ENCODE assay signal across 2 cellular contexts in the genomic region with DNA sequence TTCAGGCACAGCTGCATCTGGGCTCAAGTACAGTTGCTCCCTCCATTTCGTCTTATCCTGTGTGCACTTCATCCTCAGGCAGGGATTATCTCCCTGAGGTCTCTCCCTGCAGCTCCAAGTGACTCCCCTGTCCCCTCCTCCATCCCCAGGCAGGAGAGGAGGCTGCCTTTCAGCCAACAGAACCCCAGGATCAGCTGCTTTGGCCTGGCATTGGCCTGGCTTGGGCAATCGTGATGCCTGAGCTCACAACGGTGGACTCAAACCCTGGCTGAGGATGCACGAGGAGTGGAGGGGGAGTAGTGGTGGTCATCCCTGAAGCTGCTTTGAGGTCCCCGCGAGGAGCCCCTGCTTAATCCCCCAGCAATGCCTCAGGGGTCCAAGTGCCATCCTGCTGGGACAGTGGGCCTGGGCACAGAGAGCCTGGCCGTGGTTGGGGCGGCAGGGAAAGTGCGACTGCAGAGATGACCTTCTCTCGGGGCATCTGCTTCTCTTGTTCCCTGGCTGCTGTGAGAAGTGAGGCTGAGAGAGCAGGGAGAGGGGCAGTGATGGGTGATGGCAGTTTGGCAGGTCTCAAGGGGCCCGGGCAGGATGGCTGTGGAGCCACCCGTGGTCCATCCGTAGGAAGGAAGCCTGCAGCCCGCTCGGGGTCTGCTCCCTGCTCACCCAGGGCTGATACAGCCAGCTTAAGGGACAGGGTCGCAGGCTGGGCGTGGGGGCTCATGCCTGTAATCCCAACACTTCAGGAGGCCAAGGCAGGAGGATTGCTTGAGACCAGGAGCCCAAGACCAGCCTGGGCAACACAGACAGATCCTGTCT.
A peak's percentile ranks its signal among the peaks of the same experiment; 100 is the strongest.
TF ChIP-seq lines count a peak whose summit lies in the region.

No MANE protein-coding gene starts in this region.

TF ChIP-seq in HEK293, 187 proteins besides CTCF, POLR2A, EP300 and RAD21:
- TF ChIP-seq ZBTB17 (tag by site-specific recombination; IDR thresholded peaks at IDR 0.05) (peak; percentile 91), ZXDB (tag by site-specific recombination; IDR thresholded peaks at IDR 0.05) (no peak)

TF ChIP-seq in H1, 55 proteins besides CTCF, POLR2A, EP300 and RAD21:
- TF ChIP-seq KDM4A (IDR thresholded peaks at IDR 0.05; ENCODE audit: low read depth, low read length, severe bottlenecking) = no peak
- TF ChIP-seq SIX5 (IDR thresholded peaks at IDR 0.05; ENCODE audit: low read depth, low read length) = no peak
- TF ChIP-seq HDAC6 (IDR thresholded peaks at IDR 0.05; ENCODE audit: low read depth, low read length) = no peak
- TF ChIP-seq JUN (IDR thresholded peaks at IDR 0.05; ENCODE audit: low read depth, low read length) = no peak
- no peak for TF ChIP-seq BACH1 (IDR thresholded peaks at IDR 0.05; ENCODE audit: low read length)
- no peak for TF ChIP-seq ASH2L (IDR thresholded peaks at IDR 0.05; ENCODE audit: low read length)
- TF ChIP-seq CREB1 (IDR thresholded peaks at IDR 0.05) = no peak
- TF ChIP-seq YY1 (IDR thresholded peaks at IDR 0.05; ENCODE audit: low read depth, low read length) = no peak
- TF ChIP-seq, protein P1, sequence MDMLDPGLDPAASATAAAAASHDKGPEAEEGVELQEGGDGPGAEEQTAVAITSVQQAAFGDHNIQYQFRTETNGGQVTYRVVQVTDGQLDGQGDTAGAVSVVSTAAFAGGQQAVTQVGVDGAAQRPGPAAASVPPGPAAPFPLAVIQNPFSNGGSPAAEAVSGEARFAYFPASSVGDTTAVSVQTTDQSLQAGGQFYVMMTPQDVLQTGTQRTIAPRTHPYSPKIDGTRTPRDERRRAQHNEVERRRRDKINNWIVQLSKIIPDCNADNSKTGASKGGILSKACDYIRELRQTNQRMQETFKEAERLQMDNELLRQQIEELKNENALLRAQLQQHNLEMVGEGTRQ (IDR thresholded peaks at IDR 0.05; ENCODE audit: low read length) = no peak
- TF ChIP-seq BRCA1 (IDR thresholded peaks at IDR 0.05; ENCODE audit: low read depth, low read length) = no peak
- TF ChIP-seq FOSL1 (IDR thresholded peaks at IDR 0.05; ENCODE audit: insufficient read depth, low read depth, low read length) = no peak
TF ChIP-seq in H1: peak in this region for 0.
